Comparison of ENCODE assay signal across 13 cellular contexts in genomic region chr5:83563631-83564030, GRCh38.
A peak's percentile ranks its signal among the peaks of the same experiment; 100 is the strongest.
DNase-seq lines count a peak whose midpoint lies in the region; ATAC-seq and TF ChIP-seq lines count a peak whose summit lies in the region.
"Had no signal": no experiment of that assay in that cellular context is flagged by ENCODE, and none has a peak within 500 bp of the region (broad histone marks: within the 10 kb centered on the region; RNA-seq: fewer than 3 reads in every experiment).

No MANE protein-coding gene starts in this region.

- no peaks in the 10 kb centered on the region for H3F3A ChIP-seq in MM.1S (ENCODE audit: insufficient read depth, low read length)

- no peaks in the 10 kb centered on the region for H3K9me2 ChIP-seq in MM.1S (replicated peaks; ENCODE audit: insufficient read depth, low read length)

- ATAC-seq in Right ventricle myocardium inferior (no peak), GM19328 (IDR thresholded peaks at IDR 0.05; ENCODE audit: unreplicated experiment) (no peak)
- ATAC-seq: activated T-cell treated with anti-CD3 and anti-CD28 coated beads, Interleukin-2, amount 50 U/mL, for 4 hours had no signal

- H3K27ac ChIP-seq in right atrium auricular region = peak overlapping the region; percentile 43 to 54
- peak overlapping the region; percentile 77 to 83 for H3K27ac ChIP-seq in ascending aorta
- H3K27ac ChIP-seq in liver (ENCODE audit: low read depth in 1 of 2, low read length in 2 of 2) = peak overlapping the region; percentile 6 to 57
- no peak overlapping the region for H3K27ac ChIP-seq in spleen
- H3K27ac ChIP-seq in MM.1S (ENCODE audit: low read length) = no peak overlapping the region

- H3K27me3 ChIP-seq in right atrium auricular region (no peaks in the 10 kb centered on the region), ascending aorta (no peaks in the 10 kb centered on the region), liver (ENCODE audit: control insufficient read depth in 4 of 4, insufficient read depth in 4 of 4, low read length in 3 of 4) (peaks cover 0 to 6% (median 0%) of the 10 kb centered on the region in 4 donors), spleen (replicated peaks in 1 of 7) (peaks cover 0 to 6% (median 0%) of the 10 kb centered on the region in 7 donors), MM.1S (replicated peaks; ENCODE audit: insufficient read depth, low read length) (no peaks in the 10 kb centered on the region)

- intact Hi-C loops in Right ventricle myocardium inferior (cut with DNase I) (loop anchor here (1.0 to 2.0 kb wide), 4 partner anchors 89 to 1251 kb away; no protein-coding TSS in a partner anchor), ascending aorta (cut with DNase I) (loop anchor here (2.0 to 10.0 kb wide), 8 partner anchors 41 to 1251 kb away; partner anchors contain the start of genes TMEM167A and XRCC4), spleen (cut with DNase I; ENCODE audit: low total_unique reads) (loop anchor here (5.0 kb wide), 2 partner anchors 921 to 1206 kb away; no protein-coding TSS in a partner anchor)

- TF ChIP-seq RAD21 in liver (IDR thresholded peaks at IDR 0.05) = no peak

- CTCF ChIA-PET in GM10248 (lab: Yijun Ruan, JAX) = interaction anchor here (0.7 to 9.1 kb wide), 8 partner anchors 11 to 1251 kb away, joined by 3 to 102 read pairs (median 6); no protein-coding TSS in a partner anchor

- POLR2A ChIA-PET in GM10248 (lab: Yijun Ruan, JAX) = no interaction called here

- no peak overlapping the region for H3K4me3 ChIP-seq in right atrium auricular region
- H3K4me3 ChIP-seq in ascending aorta = peak overlapping the region in 1 of 2 donors; percentile 6
- H3K4me3 ChIP-seq in liver (ENCODE audit: low read depth in 1 of 3, low read length in 3 of 3) = peak overlapping the region in 1 of 3 donors; percentile 29
- H3K4me3 ChIP-seq in spleen = no peak overlapping the region
- no peak overlapping the region for H3K4me3 ChIP-seq in MM.1S (ENCODE audit: low read length)

- H3K79me2 ChIP-seq in MM.1S (ENCODE audit: low read length) = no peaks in the 10 kb centered on the region

- DNase-seq in right atrium auricular region (ENCODE audit: low spot score) (no peak), Right ventricle myocardium inferior (ENCODE audit: missing footprints) (no peak), ascending aorta (ENCODE audit: low spot score in 2 of 2) (no peak), GM10248 (ENCODE audit: extremely low spot score) (no peak), spleen (no peak), MM.1S (no peak)
- DNase-seq: activated CD4-positive, alpha-beta T cell treated with anti-CD3 and anti-CD28 coated beads, Interleukin-2, amount 50 U/mL, for 1 hour; activated T-cell treated with anti-CD3 and anti-CD28 coated beads, Interleukin-2, amount 50 U/mL, for 4 hours; cortex of kidney; H9; T-helper 9 cell had no signal

- TF ChIP-seq CTCF in right atrium auricular region (IDR thresholded peaks at IDR 0.05) (no peak), ascending aorta (IDR thresholded peaks at IDR 0.05) (no peak), liver (IDR thresholded peaks at IDR 0.05; ENCODE audit: low read depth, low read length, missing input control) (no peak), GM10248 (IDR thresholded peaks at IDR 0.05; ENCODE audit: control extremely low read depth, extremely low read depth, low read depth, missing control alignments) (no peak), spleen (IDR thresholded peaks at IDR 0.05 in 8 of 11, conservative IDR thresholded peaks at IDR 0.05 in 3 of 11) (no peak), MM.1S (IDR thresholded peaks at IDR 0.05; ENCODE audit: low read length) (no peak)

- H3K9ac ChIP-seq in liver (ENCODE audit: low read depth in 1 of 2, low read length in 2 of 2) = peak overlapping the region in 1 of 2 donors; percentile 70
- no peak overlapping the region for H3K9ac ChIP-seq in MM.1S (ENCODE audit: low read length)

- H3K36me3 ChIP-seq in right atrium auricular region = peaks cover 3% of the 10 kb centered on the region
- no peaks in the 10 kb centered on the region for H3K36me3 ChIP-seq in ascending aorta
- no peaks in the 10 kb centered on the region for H3K36me3 ChIP-seq in liver (ENCODE audit: control insufficient read depth in 4 of 4, insufficient read depth in 3 of 4, low read depth in 1 of 4, low read length in 3 of 4)
- no peaks in the 10 kb centered on the region for H3K36me3 ChIP-seq in spleen
- H3K36me3 ChIP-seq in MM.1S (replicated peaks; ENCODE audit: insufficient read depth, low read length) = no peaks in the 10 kb centered on the region

- no peak for TF ChIP-seq POLR2A in spleen (IDR thresholded peaks at IDR 0.05)

- no peaks in the 10 kb centered on the region for H3K9me3 ChIP-seq in right atrium auricular region
- no peaks in the 10 kb centered on the region for H3K9me3 ChIP-seq in ascending aorta
- H3K9me3 ChIP-seq in liver (ENCODE audit: control insufficient read depth in 4 of 4, low read length in 3 of 4) = peaks cover 0 to 8% (median 1%) of the 10 kb centered on the region in 4 donors
- no peaks in the 10 kb centered on the region for H3K9me3 ChIP-seq in spleen
- no peaks in the 10 kb centered on the region for H3K9me3 ChIP-seq in MM.1S (replicated peaks; ENCODE audit: insufficient read depth, low read length)

- WGBS in liver = 27% methylated on average over 7 of the region's 7 CpGs
- 69 to 85% (median 73%) methylated on average over 7 of the region's 7 CpGs for WGBS in spleen, 5 donors

- no peak overlapping the region for H3K4me2 ChIP-seq in MM.1S (ENCODE audit: low read depth, low read length)

- no peaks in the 10 kb centered on the region for H4K20me1 ChIP-seq in MM.1S (ENCODE audit: insufficient read depth, low read length)

- H2AFZ ChIP-seq in MM.1S (ENCODE audit: low read length) = no peak overlapping the region

- H3K4me1 ChIP-seq in right atrium auricular region (peaks cover 0 to 4% of the 10 kb centered on the region in 2 donors), ascending aorta (peaks cover 8 to 52% of the 10 kb centered on the region in 2 donors), liver (ENCODE audit: control insufficient read depth in 4 of 4, insufficient read depth in 4 of 4, low read length in 3 of 4) (peaks cover 0 to 6% (median 4%) of the 10 kb centered on the region in 4 donors), spleen (no peaks in the 10 kb centered on the region), MM.1S (ENCODE audit: low read length) (0 out of 2 replicates have a peak, but pooled peaks cover 4% of the 10 kb centered on the region)

TF ChIP-seq in liver, 16 proteins besides CTCF, POLR2A, EP300 and RAD21 (continues in another document):
- TF ChIP-seq TAF1 (conservative IDR thresholded peaks at IDR 0.05) = no peak
- no peak for TF ChIP-seq NR2F2 (IDR thresholded peaks at IDR 0.05)
- peak; percentile 89 for TF ChIP-seq ZBTB33 (IDR thresholded peaks at IDR 0.05)
- TF ChIP-seq JUND (IDR thresholded peaks at IDR 0.05) = peak; percentile 95 to 98
- no peak for TF ChIP-seq GABPA (IDR thresholded peaks at IDR 0.05 in 1 of 2, conservative IDR thresholded peaks at IDR 0.05 in 1 of 2)
- TF ChIP-seq FOXA2 (IDR thresholded peaks at IDR 0.05) = peak; percentile 90
- peak; percentile 40 to 66 for TF ChIP-seq HNF4A (conservative IDR thresholded peaks at IDR 0.05)
- peak; percentile 92 for TF ChIP-seq ATF3 (IDR thresholded peaks at IDR 0.05)
- TF ChIP-seq REST (IDR thresholded peaks at IDR 0.05) = peak; percentile 28
- peak in 1 of 2 donors; percentile 52 for TF ChIP-seq EGR1 (IDR thresholded peaks at IDR 0.05; ENCODE audit: low read depth in 2 of 2)
- TF ChIP-seq RXRA (IDR thresholded peaks at IDR 0.05) = peak; percentile 86 to 91
- peak; percentile 68 for TF ChIP-seq FOXA1 (IDR thresholded peaks at IDR 0.05)
- no peak for TF ChIP-seq HNF4G (IDR thresholded peaks at IDR 0.05)
- TF ChIP-seq SP1 (IDR thresholded peaks at IDR 0.05) = peak; percentile 67

Comparison
In these comparisons a context has a peak if more than half of its experiments do, and no peak if none do; other contexts are left out.
1. H3K27ac ChIP-seq: peak in right atrium auricular region (2 of 2), ascending aorta (2 of 2) and liver (2 of 2); none in spleen (0 of 8) and MM.1S (single experiment).